19 cellular contexts compared by ENCODE assay signal in genomic region chr1:153929981-153930948, GRCh38. TPM values are rescaled to one million over a fixed set of nuclear protein-coding genes. Genes with fewer than 3 reads are reported as not detected.
DNase-seq lines count a peak whose midpoint lies in the region; ATAC-seq, FAIRE-seq and TF ChIP-seq lines count a peak whose summit lies in the region.
"Had no signal": no experiment of that assay in that cellular context is flagged by ENCODE, and none has a peak within 500 bp of the region (broad histone marks: within the 10 kb centered on the region; RNA-seq: fewer than 3 reads in every experiment).

No MANE protein-coding gene starts in this region.

- TF ChIP-seq RAD21 in A549 (conservative IDR thresholded peaks at IDR 0.05 in 1 of 2, IDR thresholded peaks at IDR 0.05 in 1 of 2), result no peak

- peaks cover 17% of the 10 kb centered on the region for H3K4me1 Mint-ChIP-seq in HFFc6 (ENCODE audit: low read depth)
- peaks cover 10% of the 10 kb centered on the region for H3K4me1 Mint-ChIP-seq in chondrocyte (ENCODE audit: low read depth)

- FAIRE-seq in A549 (lab: Jason Lieb, UNC), result no peak
- FAIRE-seq: TTC549, urothelium cell line had no signal

- TF ChIP-seq CTCF in A549 (IDR thresholded peaks at IDR 0.05), result no peak
- peak; percentile 17; the same call in 1 of the 2 replicates for TF ChIP-seq CTCF in HFFc6 (IDR thresholded peaks at IDR 0.05)
- no peak for TF ChIP-seq CTCF in chondrocyte (IDR thresholded peaks at IDR 0.05)

- no peak overlapping the region for H3K4me3 Mint-ChIP-seq in HFFc6
- H3K4me3 Mint-ChIP-seq in chondrocyte (ENCODE audit: unreplicated experiment), result no peak overlapping the region
- H3K4me3 Mint-ChIP-seq: activated CD4-positive, alpha-beta memory T cell treated with anti-CD3 and anti-CD28 coated beads for 36 hours; activated T-cell treated with anti-CD3 and anti-CD28 coated beads, Interleukin-2, amount 50 U/mL, for 72 hours had no signal

- H3K9me3 ChIP-seq in A549, result no peaks in the 10 kb centered on the region
- H3K9me3 ChIP-seq: heart left ventricle, mucosa of descending colon, ovary had no signal

- DNase-seq in A549 (ENCODE audit: low read depth in 1 of 2, low spot score in 1 of 2) (peak in 1 of 2 experiments; percentile 39), HFFc6 (no peak), chondrocyte (ENCODE audit: low spot score) (peak; percentile 58), mesenteric fat pad (ENCODE audit: low spot score) (peak; percentile 53), DMS153 (lab: John Stamatoyannopoulos, UW) (no peak)
- DNase-seq: activated CD4-positive, alpha-beta memory T cell treated with anti-CD3 and anti-CD28 coated beads for 36 hours; activated T-cell treated with anti-CD3 and anti-CD28 coated beads, Interleukin-2, amount 50 U/mL, for 72 hours; GM23248; heart left ventricle; mucosa of descending colon; NCI-H1930; NCI-H524 had no signal

- H3K36me3 Mint-ChIP-seq in HFFc6 (ENCODE audit: low read depth) (peaks cover 11% of the 10 kb centered on the region), chondrocyte (ENCODE audit: low read depth) (peaks cover 9% of the 10 kb centered on the region)

- no peak for TF ChIP-seq EP300 in A549 (IDR thresholded peaks at IDR 0.05)

- no peak overlapping the region for H3K4me3 ChIP-seq in A549
- H3K4me3 ChIP-seq: GM23248, heart left ventricle, mucosa of descending colon, ovary, SK-N-MC had no signal

- POLR2A ChIA-PET in A549 (lab: Yijun Ruan, JAX), result interaction anchor here (1.4 kb wide), 1 partner anchor 16 kb away, joined by 5 read pairs; the partner anchor contains the start of gene DENND4B

- H3K4me2 ChIP-seq in A549, result no peak overlapping the region

- TF ChIP-seq POLR2A in A549 (IDR thresholded peaks at IDR 0.05; ENCODE audit: low read length) (no peak), GM18505 (IDR thresholded peaks at IDR 0.05; ENCODE audit: borderline replicate concordance, extremely low read depth, insufficient read depth, insufficient read length) (no peak)

- WGBS in A549 (ENCODE audit: missing lambda C conversion rate), result 92% methylated on average over 14 of the region's 14 CpGs

- no peak overlapping the region for H3K27ac Mint-ChIP-seq in HFFc6
- no peak overlapping the region for H3K27ac Mint-ChIP-seq in chondrocyte (ENCODE audit: unreplicated experiment)
- H3K27ac Mint-ChIP-seq: activated CD4-positive, alpha-beta memory T cell treated with anti-CD3 and anti-CD28 coated beads for 36 hours; activated T-cell treated with anti-CD3 and anti-CD28 coated beads, Interleukin-2, amount 50 U/mL, for 72 hours had no signal

- H3K4me1 ChIP-seq in A549, result no peaks in the 10 kb centered on the region

- ATAC-seq in A549, result peak; percentile 63 to 70; a peak in 5 of 6 replicates
- no peak for ATAC-seq in GM18505 (IDR thresholded peaks at IDR 0.05; ENCODE audit: unreplicated experiment)
- no peak for ATAC-seq in GM19324 (IDR thresholded peaks at IDR 0.05; ENCODE audit: low FRiP score, unreplicated experiment)
- no peak for ATAC-seq in GM21367 (IDR thresholded peaks at IDR 0.05; ENCODE audit: unreplicated experiment)
- ATAC-seq: heart left ventricle, mucosa of descending colon had no signal

- H3K9me3 Mint-ChIP-seq in HFFc6, result no peaks in the 10 kb centered on the region
- H3K9me3 Mint-ChIP-seq in chondrocyte (ENCODE audit: low read depth), result no peaks in the 10 kb centered on the region
- H3K9me3 Mint-ChIP-seq: activated CD4-positive, alpha-beta memory T cell treated with anti-CD3 and anti-CD28 coated beads for 36 hours; activated T-cell treated with anti-CD3 and anti-CD28 coated beads, Interleukin-2, amount 50 U/mL, for 72 hours had no signal

- peaks cover 4% of the 10 kb centered on the region for H3K27me3 Mint-ChIP-seq in HFFc6 (ENCODE audit: insufficient read depth)
- no peaks in the 10 kb centered on the region for H3K27me3 Mint-ChIP-seq in chondrocyte (ENCODE audit: low read depth)
- H3K27me3 Mint-ChIP-seq: activated CD4-positive, alpha-beta memory T cell treated with anti-CD3 and anti-CD28 coated beads for 36 hours had no signal

- CTCF ChIA-PET in A549 (lab: Yijun Ruan, JAX), result interaction anchor here (0.6 to 6.1 kb wide), 6 partner anchors 7 to 133 kb away, joined by 3 to 39 read pairs (median 3); partner anchors contain the start of gene DENND4B

- no peak overlapping the region for H3K27ac ChIP-seq in A549
- H3K27ac ChIP-seq: GM23248, ovary, SK-N-MC had no signal

TF ChIP-seq in A549, 52 proteins besides CTCF, POLR2A, EP300 and RAD21 (continues in another document):
- TF ChIP-seq SMC3 (IDR thresholded peaks at IDR 0.05), result no peak
- no peak for TF ChIP-seq HDAC2 (IDR thresholded peaks at IDR 0.05)
- TF ChIP-seq NR3C1 (IDR thresholded peaks at IDR 0.05), result no peak
- TF ChIP-seq CHD2 (IDR thresholded peaks at IDR 0.05; ENCODE audit: low read length, partially characterized antibody), result no peak
- no peak for TF ChIP-seq MAZ (IDR thresholded peaks at IDR 0.05; ENCODE audit: borderline replicate concordance, low read depth, low read length)
- no peak for TF ChIP-seq FOXS1 (CRISPR knock-in tag; IDR thresholded peaks at IDR 0.05)
- TF ChIP-seq MYC (IDR thresholded peaks at IDR 0.05; ENCODE audit: borderline replicate concordance, low read length), result no peak
- TF ChIP-seq TP53 (CRISPR knock-in tag; IDR thresholded peaks at IDR 0.05), result no peak
- TF ChIP-seq PHF8 (IDR thresholded peaks at IDR 0.05; ENCODE audit: borderline replicate concordance, low read depth), result no peak
- no peak for TF ChIP-seq JUNB (IDR thresholded peaks at IDR 0.05)
- TF ChIP-seq RARB (CRISPR knock-in tag; IDR thresholded peaks at IDR 0.05), result no peak
- TF ChIP-seq ZC3H11A (IDR thresholded peaks at IDR 0.05), result no peak
- TF ChIP-seq BCL3 (IDR thresholded peaks at IDR 0.05), result no peak
- TF ChIP-seq KDM1A (IDR thresholded peaks at IDR 0.05; ENCODE audit: low read depth), result no peak
- no peak for TF ChIP-seq POLR2AphosphoS2 (conservative IDR thresholded peaks at IDR 0.05; ENCODE audit: low read length)
- TF ChIP-seq ESRRA (IDR thresholded peaks at IDR 0.05; ENCODE audit: borderline replicate concordance, low read length), result no peak

RNA-seq across cellular contexts. Expression of gene GATAD2B, which starts 7.5 kb away (rescaled TPM):
- polyA plus RNA-seq in A549 (2011; rRNA removed) (4.9 and 11.5 TPM in 2 replicates), A549 (2017; fragmentation: RNase III; extraction: RNeasy Plus Mini Kit Qiagen cat#74134 plus additional on column Dnase treatment) (7.2 to 8.9 TPM (median 8.2 TPM) in 3 replicates)
- polyA plus RNA-seq in A549 (2012; cell fraction: cytosol; rRNA removed), result 3.1 and 4.9 TPM in 2 replicates
- polyA plus RNA-seq in A549 (2012; cell fraction: nucleus; rRNA removed), result 5.6 and 6.4 TPM in 2 replicates
- 21.4 and 32.9 TPM in 2 replicates for polyA minus RNA-seq in A549 (2011; rRNA and poly(A)+ RNA removed)
- 10 to 100 TPM; 29.3 to 40.9 (median 38.4) TPM for total RNA-seq in HFFc6 (2021; fragmentation: NEBNext Ultra II Directional; extraction: Animal tissue kit (Norgen Biotek cat#: 25700))
- total RNA-seq in chondrocyte (46.4 to 48.1 TPM (median 47.0 TPM) in 3 replicates), mesenteric fat pad (37.4 TPM)

RNA-seq across cellular contexts. Expression of gene DENND4B, which starts 16.3 kb away (rescaled TPM):
- polyA plus RNA-seq in A549 (2011; rRNA removed) (18.7 and 24.1 TPM in 2 replicates), A549 (2017; fragmentation: RNase III; extraction: RNeasy Plus Mini Kit Qiagen cat#74134 plus additional on column Dnase treatment) (37.0 to 44.0 TPM (median 43.3 TPM) in 3 replicates)
- 35.9 and 47.7 TPM in 2 replicates for polyA plus RNA-seq in A549 (2012; cell fraction: cytosol; rRNA removed)
- 219 and 307 TPM in 2 replicates for polyA plus RNA-seq in A549 (2012; cell fraction: nucleus; rRNA removed)
- polyA minus RNA-seq in A549 (2011; rRNA and poly(A)+ RNA removed), result 32.5 and 43.4 TPM in 2 replicates
- total RNA-seq in HFFc6 (2021; fragmentation: NEBNext Ultra II Directional; extraction: Animal tissue kit (Norgen Biotek cat#: 25700)), result 10 to 100 TPM; 20.5 to 26.6 (median 23.4) TPM
- total RNA-seq in chondrocyte (32.1 to 36.7 TPM (median 36.2 TPM) in 3 replicates), mesenteric fat pad (67.5 TPM)

RNA-seq across cellular contexts. Expression of gene CRTC2, which starts 28.1 kb away (rescaled TPM):
- polyA plus RNA-seq in A549 (2011; rRNA removed) (19.7 and 23.9 TPM in 2 replicates), A549 (2017; fragmentation: RNase III; extraction: RNeasy Plus Mini Kit Qiagen cat#74134 plus additional on column Dnase treatment) (19.1 to 22.3 TPM (median 21.6 TPM) in 3 replicates)
- 18.3 and 23.3 TPM in 2 replicates for polyA plus RNA-seq in A549 (2012; cell fraction: cytosol; rRNA removed)
- 48.0 and 61.6 TPM in 2 replicates for polyA plus RNA-seq in A549 (2012; cell fraction: nucleus; rRNA removed)
- 55.1 and 61.7 TPM in 2 replicates for polyA minus RNA-seq in A549 (2011; rRNA and poly(A)+ RNA removed)
- 10 to 100 TPM; 22.3 to 31.3 (median 29.1) TPM for total RNA-seq in HFFc6 (2021; fragmentation: NEBNext Ultra II Directional; extraction: Animal tissue kit (Norgen Biotek cat#: 25700))
- total RNA-seq in chondrocyte (24.2 to 32.5 TPM (median 30.9 TPM) in 3 replicates), mesenteric fat pad (36.4 TPM)

RNA-seq across cellular contexts. Expression of gene SLC39A1, which starts 33.1 kb away (rescaled TPM):
- 80.6 and 90.8 TPM in 2 replicates for polyA plus RNA-seq in A549 (2011; rRNA removed)
- 87.4 and 122 TPM in 2 replicates for polyA plus RNA-seq in A549 (2012; cell fraction: cytosol; rRNA removed)
- polyA plus RNA-seq in A549 (2012; cell fraction: nucleus; rRNA removed), result 92.1 and 95.1 TPM in 2 replicates
- 95.6 to 108 TPM (median 104 TPM) in 3 replicates for polyA plus RNA-seq in A549 (2017; fragmentation: RNase III; extraction: RNeasy Plus Mini Kit Qiagen cat#74134 plus additional on column Dnase treatment)
- polyA minus RNA-seq in A549 (2011; rRNA and poly(A)+ RNA removed), result 58.9 and 67.1 TPM in 2 replicates
- total RNA-seq in HFFc6 (2021; fragmentation: NEBNext Ultra II Directional; extraction: Animal tissue kit (Norgen Biotek cat#: 25700)), result 10 to 100 TPM; 88.8 to 95.7 (median 93.0) TPM
- total RNA-seq in chondrocyte, result 83.5 to 87.8 TPM (median 85.6 TPM) in 3 replicates
- 92.2 TPM for total RNA-seq in mesenteric fat pad

RNA-seq across cellular contexts. Expression of gene CREB3L4, which starts 37.4 kb away (rescaled TPM):
- 14.3 and 18.0 TPM in 2 replicates for polyA plus RNA-seq in A549 (2011; rRNA removed)
- polyA plus RNA-seq in A549 (2012; cell fraction: cytosol; rRNA removed), result 13.4 and 15.5 TPM in 2 replicates
- polyA plus RNA-seq in A549 (2012; cell fraction: nucleus; rRNA removed), result 20.4 and 22.4 TPM in 2 replicates
- polyA plus RNA-seq in A549 (2017; fragmentation: RNase III; extraction: RNeasy Plus Mini Kit Qiagen cat#74134 plus additional on column Dnase treatment), result 6.5 to 11.7 TPM (median 10.1 TPM) in 3 replicates
- polyA minus RNA-seq in A549 (2011; rRNA and poly(A)+ RNA removed), result 13.2 and 17.2 TPM in 2 replicates
- total RNA-seq in HFFc6 (2021; fragmentation: NEBNext Ultra II Directional; extraction: Animal tissue kit (Norgen Biotek cat#: 25700)), result 1 to 10 TPM; 3.6 to 4.6 (median 4.1) TPM
- total RNA-seq in chondrocyte, result 3.7 to 6.6 TPM (median 4.4 TPM) in 3 replicates
- total RNA-seq in mesenteric fat pad, result 5.1 TPM

Comparison
In these comparisons a context has a peak if more than half of its experiments do, and no peak if none do; other contexts are left out.
1. ATAC-seq: peak in A549 (2 of 2); none in GM18505 (single experiment), GM19324 (single experiment) and GM21367 (single experiment).
2. DNase-seq: peak in chondrocyte (single experiment) and mesenteric fat pad (single experiment); none in HFFc6 (single experiment) and DMS153 (single experiment).